Comparison of ENCODE assay signal across 8 cellular contexts in genomic region chr1:39398278-39399010, GRCh38.
A peak's percentile ranks its signal among the peaks of the same experiment; 100 is the strongest.
DNase-seq lines count a peak whose midpoint lies in the region; ATAC-seq, FAIRE-seq and TF ChIP-seq lines count a peak whose summit lies in the region.

No MANE protein-coding gene starts in this region.

- ATAC-seq in SK-N-SH treated with all-trans-retinoic acid at 6 μM for 48 hours (peak; percentile 95), left lung (peak; percentile 92)

- TF ChIP-seq POLR2A in H54 (IDR thresholded peaks at IDR 0.05; ENCODE audit: low read depth, low read length): no peak

- H3K27me3 ChIP-seq in bronchial epithelial cell (ENCODE audit: control insufficient read depth, insufficient read depth, low read length) (no peaks in the 10 kb centered on the region), left lung (no peaks in the 10 kb centered on the region)

- peaks cover 47 to 80% of the 10 kb centered on the region in 2 donors for H3K4me1 ChIP-seq in left lung

- FAIRE-seq in H54 (lab: Jason Lieb, UNC): peak; percentile 97
- peak; percentile 85 for FAIRE-seq in bronchial epithelial cell (lab: Jason Lieb, UNC)

- DNase-seq in ACHN (peak; percentile 97), H54 (ENCODE audit: insufficient read length, low spot score) (peak; percentile 85), bronchial epithelial cell (ENCODE audit: low read depth) (peak; percentile 98), left lung (peak in 1 of 2 donors; percentile 64), NCI-H446 (lab: John Stamatoyannopoulos, UW) (no peak), midbrain (lab: John Stamatoyannopoulos, UW) (no peak)
- DNase-seq in stimulated activated CD4-positive, alpha-beta T cell treated with anti-CD3 and anti-CD28 coated beads, Interleukin-4, amount 100 ng/mL, for 4 hours: peak; percentile 8 to 38

- H3K4me3 ChIP-seq in bronchial epithelial cell (ENCODE audit: low read depth, low read length) (no peak overlapping the region), left lung (no peak overlapping the region)

- in situ Hi-C loops in ACHN (cut with HindIII; ENCODE audit: low pct_ligation_motif_present, low pct_unique_long_range_greater_than_20kb, low sequenced_read_pairs): no loop called here

- intact Hi-C loops in left lung (cut with DNase I): no loop called here

- peak overlapping the region; percentile 75 to 86 for H3K27ac ChIP-seq in left lung

- H3K36me3 ChIP-seq in bronchial epithelial cell (ENCODE audit: control insufficient read depth, insufficient read depth, low read length) (no peaks in the 10 kb centered on the region), left lung (peaks cover 0 to 4% of the 10 kb centered on the region in 2 donors)

- no peak for TF ChIP-seq CTCF in bronchial epithelial cell (IDR thresholded peaks at IDR 0.05; ENCODE audit: insufficient read depth, low read length, severe bottlenecking)
- no peak for TF ChIP-seq CTCF in left lung (IDR thresholded peaks at IDR 0.05)

- no peaks in the 10 kb centered on the region for H3K9me3 ChIP-seq in left lung

TF ChIP-seq in SK-N-SH treated with all-trans-retinoic acid at 6 μM for 48 hours, 23 proteins besides CTCF, POLR2A, EP300 and RAD21:
- no peak for TF ChIP-seq POU6F1 (CRISPR knock-in tag; IDR thresholded peaks at IDR 0.05; ENCODE audit: borderline replicate concordance, low read depth)
- TF ChIP-seq SNAI2 (CRISPR knock-in tag; IDR thresholded peaks at IDR 0.05): no peak
- peak; percentile 42; the same call in 1 of the 2 replicates for TF ChIP-seq TCF4 (CRISPR knock-in tag; IDR thresholded peaks at IDR 0.05; ENCODE audit: borderline replicate concordance)
- TF ChIP-seq ISL1 (CRISPR knock-in tag; IDR thresholded peaks at IDR 0.05): 0 out of 2 replicates have a peak, but pooled peaks have one; percentile 36
- TF ChIP-seq BACH2 (CRISPR knock-in tag; IDR thresholded peaks at IDR 0.05; ENCODE audit: borderline replicate concordance): no peak
- TF ChIP-seq OSR1 (CRISPR knock-in tag; IDR thresholded peaks at IDR 0.05): no peak
- TF ChIP-seq ESRRG (CRISPR knock-in tag; IDR thresholded peaks at IDR 0.05): no peak
- peak; percentile 6; the same call in 1 of the 2 replicates for TF ChIP-seq GLIS3 (CRISPR knock-in tag; IDR thresholded peaks at IDR 0.05)
- TF ChIP-seq PPARA (CRISPR knock-in tag; IDR thresholded peaks at IDR 0.05; ENCODE audit: borderline replicate concordance): no peak
- TF ChIP-seq ZFP3 (CRISPR knock-in tag; IDR thresholded peaks at IDR 0.05): no peak

Comparison
In these comparisons a context has a peak if more than half of its experiments do, and no peak if none do; other contexts are left out.
1. DNase-seq: peak in ACHN (single experiment), H54 (single experiment), bronchial epithelial cell (single experiment) and stimulated activated CD4-positive, alpha-beta T cell treated with anti-CD3 and anti-CD28 coated beads, Interleukin-4, amount 100 ng/mL, for 4 hours (2 of 2); none in NCI-H446 (0 of 2) and midbrain (single experiment).